Comparison of ENCODE assay signal across 8 cellular contexts in genomic region chr5:159106569-159107282, GRCh38. TPM values are rescaled to one million over a fixed set of nuclear protein-coding genes. Genes with fewer than 3 reads are reported as not detected.
A peak's percentile ranks its signal among the peaks of the same experiment; 100 is the strongest.
DNase-seq lines count a peak whose midpoint lies in the region; ATAC-seq and TF ChIP-seq lines count a peak whose summit lies in the region.

No MANE protein-coding gene starts in this region.

- no peaks in the 10 kb centered on the region for H3K9me3 ChIP-seq in Caco-2

- H3K4me1 Mint-ChIP-seq in Caco-2 (ENCODE audit: low read depth, unreplicated experiment): peaks cover 7% of the 10 kb centered on the region
- H3K4me1 Mint-ChIP-seq in activated naive CD4-positive, alpha-beta T cell treated with anti-CD3 and anti-CD28 coated beads for 36 hours (ENCODE audit: low read depth): peaks cover 24% of the 10 kb centered on the region

- WGBS in urinary bladder: 7% methylated on average over 39 of the region's 39 CpGs

- POLR2A ChIA-PET in Caco-2 (lab: Charles Lee): interaction anchor here (0.7 kb wide), 1 partner anchor 44 kb away, joined by 5 read pairs; no protein-coding TSS in a partner anchor

- no peak overlapping the region for H3K27ac Mint-ChIP-seq in Caco-2 (ENCODE audit: unreplicated experiment)
- no peak overlapping the region for H3K27ac Mint-ChIP-seq in activated naive CD4-positive, alpha-beta T cell treated with anti-CD3 and anti-CD28 coated beads for 36 hours

- no peak overlapping the region for H3K27ac ChIP-seq in urinary bladder (ENCODE audit: low read depth)

- H3K9me3 Mint-ChIP-seq in Caco-2 (ENCODE audit: unreplicated experiment): no peaks in the 10 kb centered on the region
- no peaks in the 10 kb centered on the region for H3K9me3 Mint-ChIP-seq in activated naive CD4-positive, alpha-beta T cell treated with anti-CD3 and anti-CD28 coated beads for 36 hours

- H3K4me3 Mint-ChIP-seq in Caco-2 (ENCODE audit: unreplicated experiment): peak overlapping the region; percentile 20
- H3K4me3 Mint-ChIP-seq in activated naive CD4-positive, alpha-beta T cell treated with anti-CD3 and anti-CD28 coated beads for 36 hours: peak overlapping the region; percentile 71

- intact Hi-C loops in Caco-2 (cut with micrococcal nuclease; ENCODE audit: unreplicated experiment) (loop anchor here (1.0 to 5.0 kb wide), 4 partner anchors 411 to 1092 kb away; no protein-coding TSS in a partner anchor), head of caudate nucleus (cut with DNase I) (loop anchor here (5.0 kb wide), 2 partner anchors 409 to 934 kb away; no protein-coding TSS in a partner anchor)
- intact Hi-C loops in activated naive CD4-positive, alpha-beta T cell treated with anti-CD3 and anti-CD28 coated beads for 36 hours (cut with micrococcal nuclease): loop anchor here (1.0 to 10.0 kb wide), 6 partner anchors 27 to 1031 kb away; no protein-coding TSS in a partner anchor

- peak; percentile 73 for ATAC-seq in GM19455 (IDR thresholded peaks at IDR 0.05; ENCODE audit: unreplicated experiment)

- no peaks in the 10 kb centered on the region for H3K36me3 ChIP-seq in Caco-2 (ENCODE audit: control insufficient read depth, insufficient read depth, low read length)
- no peaks in the 10 kb centered on the region for H3K36me3 ChIP-seq in urinary bladder (ENCODE audit: insufficient read depth)

- CTCF ChIA-PET in Caco-2 (lab: Charles Lee): interaction anchor here (0.6 to 2.3 kb wide), 7 partner anchors 222 to 1358 kb away, joined by 3 to 17 read pairs (median 3); no protein-coding TSS in a partner anchor
- CTCF ChIA-PET in activated naive CD4-positive, alpha-beta T cell treated with anti-CD3 and anti-CD28 coated beads for 36 hours (lab: Charles Lee): interaction anchor here (0.6 to 3.8 kb wide), 43 partner anchors 9 to 1032 kb away, joined by 3 to 120 read pairs (median 4); no protein-coding TSS in a partner anchor

- BruUV-seq in Caco-2 (replicated peaks; lab: Mats Ljungman, UMichigan): no TSS peak

- no peaks in the 10 kb centered on the region for H3K36me3 Mint-ChIP-seq in Caco-2 (ENCODE audit: insufficient read depth, unreplicated experiment)
- H3K36me3 Mint-ChIP-seq in activated naive CD4-positive, alpha-beta T cell treated with anti-CD3 and anti-CD28 coated beads for 36 hours (ENCODE audit: low read depth): no peaks in the 10 kb centered on the region

- DNase-seq in Caco-2 (peak; percentile 59 to 76), HPDE6-E6E7 (ENCODE audit: extremely low spot score) (peak; percentile 71), head of caudate nucleus (peak; percentile 58 to 90 (median 76)), pons (ENCODE audit: low spot score) (peak; percentile 51)
- peak; percentile 80 for DNase-seq in activated naive CD4-positive, alpha-beta T cell treated with anti-CD3 and anti-CD28 coated beads for 36 hours

- TF ChIP-seq POLR2A in Raji (IDR thresholded peaks at IDR 0.05; ENCODE audit: insufficient read depth, low read depth, low read length): 0 out of 2 replicates have a peak, but pooled peaks have one; percentile 20

- no peaks in the 10 kb centered on the region; the same call in 1 of the 2 replicates for H3K27me3 ChIP-seq in Caco-2 (replicated peaks; ENCODE audit: control insufficient read depth, insufficient read depth, low read length)

- H3K4me1 ChIP-seq in Caco-2: no peaks in the 10 kb centered on the region
- no peaks in the 10 kb centered on the region for H3K4me1 ChIP-seq in urinary bladder (ENCODE audit: insufficient read depth)

- H3K4me3 ChIP-seq in Caco-2 (ENCODE audit: low read depth, low read length) (no peak overlapping the region), urinary bladder (ENCODE audit: low read depth, low read length) (peak overlapping the region; percentile 27)

- H3K27me3 Mint-ChIP-seq in Caco-2 (ENCODE audit: insufficient read depth, unreplicated experiment): peaks cover 41% of the 10 kb centered on the region
- H3K27me3 Mint-ChIP-seq in activated naive CD4-positive, alpha-beta T cell treated with anti-CD3 and anti-CD28 coated beads for 36 hours (ENCODE audit: low read depth): peaks cover 45% of the 10 kb centered on the region

- TF ChIP-seq CTCF in Caco-2 (IDR thresholded peaks at IDR 0.05; ENCODE audit: insufficient read depth in 1 of 2, low read depth in 1 of 2, low read length in 1 of 2, severe bottlenecking in 1 of 2, unreplicated experiment in 1 of 2): peak; percentile 83 to 86

RNA-seq across cellular contexts. Expression of gene EBF1, which starts 7.0 kb away (rescaled TPM):
- total RNA-seq in Caco-2 (2022) (not detected in 2 replicates), urinary bladder (44.1 TPM)
- total RNA-seq in activated naive CD4-positive, alpha-beta T cell treated with anti-CD3 and anti-CD28 coated beads for 36 hours: under 1 TPM in 1 of 2 experiments, not detected in 1; 0.20 TPM
- 16.8 TPM for polyA plus RNA-seq in urinary bladder

Comparison
In these comparisons a context has a peak if more than half of its experiments do, and no peak if none do; other contexts are left out.
1. RNA of gene EBF1, which starts 7.0 kb away (total RNA-seq): 44.1 TPM in urinary bladder (single experiment); 0.20 TPM in activated naive CD4-positive, alpha-beta T cell treated with anti-CD3 and anti-CD28 coated beads for 36 hours and not detected in Caco-2; every median in the first group is over 10 times any median in the second.
2. Peak in every context shown above with its lines, with median percentiles within 50 percentile points of each other: DNase-seq.